In the genomic region with DNA sequence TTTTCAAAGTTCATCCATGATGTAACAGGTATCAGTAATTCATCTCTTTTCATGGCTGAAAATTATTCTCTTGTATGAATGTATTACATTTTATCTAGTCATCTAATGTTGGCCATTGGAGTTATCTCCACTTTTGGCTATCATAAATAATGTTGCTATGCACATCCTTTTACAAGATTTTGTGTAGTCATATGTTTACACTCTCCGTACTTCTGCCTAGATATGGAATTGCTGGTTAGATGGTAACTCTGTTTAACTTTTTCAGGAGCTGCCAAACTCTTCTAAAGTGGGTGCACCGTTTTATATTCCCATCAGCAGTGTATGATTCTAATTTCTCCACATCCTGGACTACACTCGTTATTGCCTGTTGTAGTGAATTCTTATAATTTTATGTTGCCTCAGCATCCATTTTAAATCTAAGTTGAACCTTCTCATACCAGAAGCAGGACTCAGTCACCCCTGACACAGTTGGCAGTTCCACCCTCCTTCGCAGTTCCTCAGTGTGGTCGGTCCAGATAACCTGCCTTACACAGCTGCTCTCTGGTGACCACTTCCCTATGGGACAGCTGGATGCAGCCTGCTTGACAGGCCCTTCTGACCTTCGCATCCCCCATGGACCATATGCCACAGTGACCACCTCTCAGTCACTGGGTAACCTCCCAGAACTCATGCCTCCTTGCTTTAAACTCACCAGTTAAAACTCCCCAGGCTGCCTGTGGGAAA, we compare ENCODE assay signal across 1 cellular context.
TF ChIP-seq lines count a peak whose summit lies in the region.

No MANE protein-coding gene starts in this region.

TF ChIP-seq in A549, 52 proteins besides CTCF, POLR2A, EP300 and RAD21:
- TF ChIP-seq JUN (IDR thresholded peaks at IDR 0.05), result no peak
- no peak for TF ChIP-seq FOSL2 (IDR thresholded peaks at IDR 0.05)
- no peak for TF ChIP-seq FOSL2 (CRISPR knock-in tag; IDR thresholded peaks at IDR 0.05)
- no peak for TF ChIP-seq ZNF302 (CRISPR knock-in tag; IDR thresholded peaks at IDR 0.05)
- no peak for TF ChIP-seq ZFP36 (IDR thresholded peaks at IDR 0.05; ENCODE audit: borderline replicate concordance, partially characterized antibody)
